22 cellular contexts compared by ENCODE assay signal in the genomic region with DNA sequence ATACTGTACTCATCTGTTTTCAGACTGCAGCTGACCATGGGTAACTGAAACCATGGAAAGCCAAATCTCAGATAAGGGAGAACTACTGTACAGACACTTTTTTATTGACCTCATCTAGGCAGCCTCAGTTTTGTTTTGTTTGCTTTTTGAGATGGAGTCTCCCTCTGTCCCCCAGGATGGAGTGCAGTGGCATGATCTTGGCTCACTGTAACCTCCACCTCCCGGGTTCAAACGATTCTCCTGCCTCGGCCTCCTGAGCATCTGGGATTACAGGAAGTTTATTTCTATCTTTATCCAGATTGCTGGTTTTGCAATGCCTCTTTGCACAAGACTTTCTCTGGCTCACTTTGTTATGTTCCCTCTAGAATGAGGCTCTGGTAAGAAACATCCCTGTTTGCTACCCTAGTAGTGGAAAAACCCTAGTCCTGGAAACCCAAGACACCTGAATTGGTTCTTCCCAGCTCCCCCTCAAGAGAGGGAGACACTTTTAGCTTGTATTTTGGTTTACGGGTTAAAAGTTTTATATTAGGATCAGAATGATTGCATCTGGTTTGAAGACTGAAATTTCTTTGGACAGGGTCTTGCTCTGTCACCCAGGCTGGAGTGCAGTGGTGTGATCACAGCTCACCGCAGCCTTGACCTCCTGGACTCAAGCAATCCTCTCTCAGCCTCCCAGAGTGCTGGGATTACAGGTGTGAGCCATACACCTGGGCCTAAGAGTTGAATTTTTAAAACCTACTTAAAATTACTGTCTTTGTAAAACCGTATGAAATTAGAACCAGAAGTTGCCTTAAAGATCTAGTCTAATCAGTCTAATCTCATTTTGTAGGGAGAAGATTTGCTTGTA. TPM values are rescaled to one million over a fixed set of nuclear protein-coding genes. Genes with fewer than 3 reads are reported as not detected.
DNase-seq lines count a peak whose midpoint lies in the region; ATAC-seq, FAIRE-seq and TF ChIP-seq lines count a peak whose summit lies in the region.
"Had no signal": no experiment of that assay in that cellular context is flagged by ENCODE, and none has a peak within 500 bp of the region (broad histone marks: within the 10 kb centered on the region; RNA-seq: fewer than 3 reads in every experiment).

No MANE protein-coding gene starts in this region.

- no peak overlapping the region for H3K27ac ChIP-seq in small intestine (ENCODE audit: low read depth in 1 of 2, low read length in 1 of 2)

- no peak for DNase-seq in activated T-cell treated with anti-CD3 and anti-CD28 coated beads, Interleukin-2, amount 50 U/mL, for 24 hours
- no peak for DNase-seq in activated T-cell treated with anti-CD3 and anti-CD28 coated beads, Interleukin-2, amount 50 U/mL, for 48 hours
- no peak for DNase-seq in WTC11 (ENCODE audit: low spot score)
- DNase-seq in fibroblast of pulmonary artery (ENCODE audit: low read depth) = peak; percentile 31
- no peak for DNase-seq in stimulated activated naive B cell treated with anti-CD40 and anti-IgM and Interleukin-4, amounts not matched to agents 10 μg/mL and 1 μg/mL and 100 μg/mL, for 72 hours
- DNase-seq in small intestine = no peak
- no peak for DNase-seq in activated CD8-positive, alpha-beta T cell treated with anti-CD3 and anti-CD28 coated beads for 36 hours
- DNase-seq: 8988T, Caco-2, DMS153, GF-D8, GOT3, MM.1S, NCI-H1105 treated with DMSO at 0.1 percent for 48 hours, NCI-H1694, NCI-H524, NCI-H82, OCI-M1, Right ventricle myocardium superior had no signal

- peaks cover 36% of the 10 kb centered on the region for H3K36me3 Mint-ChIP-seq in activated T-cell treated with anti-CD3 and anti-CD28 coated beads, Interleukin-2, amount 50 U/mL, for 24 hours (ENCODE audit: low read depth)
- H3K36me3 Mint-ChIP-seq in WTC11 = peaks cover 7% of the 10 kb centered on the region; the same call in 1 of the 2 replicates
- H3K36me3 Mint-ChIP-seq in stimulated activated naive B cell treated with anti-CD40 and anti-IgM and Interleukin-4, amounts not matched to agents 10 μg/mL and 1 μg/mL and 100 μg/mL, for 72 hours = peaks cover 7 to 13% of the 10 kb centered on the region in 2 donors
- peaks cover 3% of the 10 kb centered on the region for H3K36me3 Mint-ChIP-seq in activated CD8-positive, alpha-beta T cell treated with anti-CD3 and anti-CD28 coated beads for 36 hours (ENCODE audit: low read depth)

- H3K4me1 ChIP-seq in small intestine (ENCODE audit: control insufficient read depth in 2 of 2, insufficient read depth in 1 of 2, low read depth in 1 of 2, low read length in 1 of 2) = no peaks in the 10 kb centered on the region

- intact Hi-C loops in activated CD8-positive, alpha-beta T cell treated with anti-CD3 and anti-CD28 coated beads for 36 hours (cut with micrococcal nuclease) = no loop called here

- no peak overlapping the region for H3K4me3 Mint-ChIP-seq in activated T-cell treated with anti-CD3 and anti-CD28 coated beads, Interleukin-2, amount 50 U/mL, for 24 hours
- no peak overlapping the region for H3K4me3 Mint-ChIP-seq in WTC11
- H3K4me3 Mint-ChIP-seq in stimulated activated naive B cell treated with anti-CD40 and anti-IgM and Interleukin-4, amounts not matched to agents 10 μg/mL and 1 μg/mL and 100 μg/mL, for 72 hours = no peak overlapping the region
- no peak overlapping the region for H3K4me3 Mint-ChIP-seq in activated CD8-positive, alpha-beta T cell treated with anti-CD3 and anti-CD28 coated beads for 36 hours
- H3K4me3 Mint-ChIP-seq: B cell had no signal

- H3K9me3 Mint-ChIP-seq in activated T-cell treated with anti-CD3 and anti-CD28 coated beads, Interleukin-2, amount 50 U/mL, for 24 hours = no peaks in the 10 kb centered on the region
- peaks cover 4% of the 10 kb centered on the region for H3K9me3 Mint-ChIP-seq in WTC11
- no peaks in the 10 kb centered on the region for H3K9me3 Mint-ChIP-seq in stimulated activated naive B cell treated with anti-CD40 and anti-IgM and Interleukin-4, amounts not matched to agents 10 μg/mL and 1 μg/mL and 100 μg/mL, for 72 hours
- H3K9me3 Mint-ChIP-seq in activated CD8-positive, alpha-beta T cell treated with anti-CD3 and anti-CD28 coated beads for 36 hours = no peaks in the 10 kb centered on the region

- H3K27me3 Mint-ChIP-seq in activated T-cell treated with anti-CD3 and anti-CD28 coated beads, Interleukin-2, amount 50 U/mL, for 24 hours = no peaks in the 10 kb centered on the region
- H3K27me3 Mint-ChIP-seq in WTC11 (ENCODE audit: low read depth) = no peaks in the 10 kb centered on the region
- H3K27me3 Mint-ChIP-seq in stimulated activated naive B cell treated with anti-CD40 and anti-IgM and Interleukin-4, amounts not matched to agents 10 μg/mL and 1 μg/mL and 100 μg/mL, for 72 hours = no peaks in the 10 kb centered on the region
- no peaks in the 10 kb centered on the region for H3K27me3 Mint-ChIP-seq in activated CD8-positive, alpha-beta T cell treated with anti-CD3 and anti-CD28 coated beads for 36 hours
- H3K27me3 Mint-ChIP-seq: B cell had no signal

- H3K36me3 ChIP-seq in small intestine (ENCODE audit: control insufficient read depth in 2 of 2, insufficient read depth in 2 of 2, low read length in 2 of 2) = no peaks in the 10 kb centered on the region

- FAIRE-seq in small intestine (lab: Jason Lieb, UNC) = no peak

- POLR2A ChIA-PET in WTC11 (lab: Charles Lee) = no interaction called here
- POLR2A ChIA-PET in activated CD8-positive, alpha-beta T cell treated with anti-CD3 and anti-CD28 coated beads for 36 hours (lab: Charles Lee) = interaction anchor here (0.6 to 0.7 kb wide), 2 partner anchors 71 to 458 kb away, joined by 3 read pairs; no protein-coding TSS in a partner anchor

- ATAC-seq in WTC11 (no peak), HG03442 (IDR thresholded peaks at IDR 0.05; ENCODE audit: unreplicated experiment) (no peak)
- ATAC-seq in stimulated activated naive B cell treated with anti-CD40 and anti-IgM and Interleukin-4, amounts not matched to agents 10 μg/mL and 1 μg/mL and 100 μg/mL, for 72 hours (replicated peaks) = no peak
- no peak for ATAC-seq in activated CD8-positive, alpha-beta T cell treated with anti-CD3 and anti-CD28 coated beads for 36 hours
- ATAC-seq: HCT116 had no signal

- peaks cover 11% of the 10 kb centered on the region for H3K4me1 Mint-ChIP-seq in activated T-cell treated with anti-CD3 and anti-CD28 coated beads, Interleukin-2, amount 50 U/mL, for 24 hours (ENCODE audit: low read depth)
- no peaks in the 10 kb centered on the region for H3K4me1 Mint-ChIP-seq in WTC11
- H3K4me1 Mint-ChIP-seq in stimulated activated naive B cell treated with anti-CD40 and anti-IgM and Interleukin-4, amounts not matched to agents 10 μg/mL and 1 μg/mL and 100 μg/mL, for 72 hours = no peaks in the 10 kb centered on the region
- H3K4me1 Mint-ChIP-seq in activated CD8-positive, alpha-beta T cell treated with anti-CD3 and anti-CD28 coated beads for 36 hours (ENCODE audit: low read depth) = peaks cover 2% of the 10 kb centered on the region
- H3K4me1 Mint-ChIP-seq: B cell had no signal

- no peak for TF ChIP-seq CTCF in WTC11 (IDR thresholded peaks at IDR 0.05)
- TF ChIP-seq CTCF in fibroblast of pulmonary artery (IDR thresholded peaks at IDR 0.05; ENCODE audit: low read length, missing control alignments) = no peak
- no peak for TF ChIP-seq CTCF in activated CD8-positive, alpha-beta T cell treated with anti-CD3 and anti-CD28 coated beads for 36 hours (IDR thresholded peaks at IDR 0.05)

- no peaks in the 10 kb centered on the region for H3K9me3 ChIP-seq in small intestine (ENCODE audit: control insufficient read depth, low read depth)
- H3K9me3 ChIP-seq: Caco-2 had no signal

- CTCF ChIA-PET in WTC11 (lab: Charles Lee) = interaction anchor here (1.4 to 1.7 kb wide), 2 partner anchors 55 kb away, joined by 4 to 5 read pairs; partner anchors contain the start of gene PSMD11
- CTCF ChIA-PET in activated CD8-positive, alpha-beta T cell treated with anti-CD3 and anti-CD28 coated beads for 36 hours (lab: Charles Lee) = no interaction called here

- WGBS in small intestine, 3 donors = 90 to 93% (median 91%) methylated on average over 6 of the region's 6 CpGs

- H3K4me3 ChIP-seq in fibroblast of pulmonary artery (replicated peaks; ENCODE audit: low read depth, low read length) = no peak overlapping the region
- no peak overlapping the region for H3K4me3 ChIP-seq in small intestine (ENCODE audit: low read depth in 1 of 2, low read length in 2 of 2)

- peak overlapping the region; percentile 47 for H3K27ac Mint-ChIP-seq in activated T-cell treated with anti-CD3 and anti-CD28 coated beads, Interleukin-2, amount 50 U/mL, for 24 hours
- peak overlapping the region; percentile 22; the same call in 1 of the 2 replicates for H3K27ac Mint-ChIP-seq in WTC11
- peak overlapping the region; percentile 14 for H3K27ac Mint-ChIP-seq in stimulated activated naive B cell treated with anti-CD40 and anti-IgM and Interleukin-4, amounts not matched to agents 10 μg/mL and 1 μg/mL and 100 μg/mL, for 72 hours
- no peak overlapping the region for H3K27ac Mint-ChIP-seq in activated CD8-positive, alpha-beta T cell treated with anti-CD3 and anti-CD28 coated beads for 36 hours
- H3K27ac Mint-ChIP-seq: B cell had no signal

- H3K27me3 ChIP-seq in small intestine (ENCODE audit: control insufficient read depth in 2 of 2, insufficient read depth in 2 of 2, low read length in 2 of 2) = no peaks in the 10 kb centered on the region

TF ChIP-seq in WTC11, 78 proteins besides CTCF, POLR2A, EP300 and RAD21 (continues in another document):
- no peak for TF ChIP-seq GRHL2 (CRISPR knock-in tag; IDR thresholded peaks at IDR 0.05; ENCODE audit: insufficient replicate concordance, severe bottlenecking)
- TF ChIP-seq, protein P1, sequence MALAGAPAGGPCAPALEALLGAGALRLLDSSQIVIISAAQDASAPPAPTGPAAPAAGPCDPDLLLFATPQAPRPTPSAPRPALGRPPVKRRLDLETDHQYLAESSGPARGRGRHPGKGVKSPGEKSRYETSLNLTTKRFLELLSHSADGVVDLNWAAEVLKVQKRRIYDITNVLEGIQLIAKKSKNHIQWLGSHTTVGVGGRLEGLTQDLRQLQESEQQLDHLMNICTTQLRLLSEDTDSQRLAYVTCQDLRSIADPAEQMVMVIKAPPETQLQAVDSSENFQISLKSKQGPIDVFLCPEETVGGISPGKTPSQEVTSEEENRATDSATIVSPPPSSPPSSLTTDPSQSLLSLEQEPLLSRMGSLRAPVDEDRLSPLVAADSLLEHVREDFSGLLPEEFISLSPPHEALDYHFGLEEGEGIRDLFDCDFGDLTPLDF (CRISPR knock-in tag; IDR thresholded peaks at IDR 0.05) = no peak

RNA-seq across cellular contexts. Expression of gene ZNF207, which starts 38.9 kb away (rescaled TPM):
- 188 to 223 TPM (median 201 TPM) in 3 replicates for total RNA-seq in WTC11 (2021)
- polyA plus RNA-seq in small intestine = 10 to 100 TPM; 50.8 to 71.6 (median 56.7) TPM
- 100 to 1,000 TPM; 189 to 201 TPM for total RNA-seq in activated CD8-positive, alpha-beta T cell treated with anti-CD3 and anti-CD28 coated beads for 36 hours

RNA-seq across cellular contexts. Expression of gene C17orf75, which starts 46.9 kb away (rescaled TPM):
- 35.5 to 49.4 TPM (median 35.5 TPM) in 3 replicates for total RNA-seq in WTC11 (2021)
- 10 to 100 TPM in 1 of 3 donors, 1 to 10 TPM in 2; 9.6 to 13.7 (median 10.0) TPM for polyA plus RNA-seq in small intestine
- 10 to 100 TPM; 30.8 to 32.7 TPM for total RNA-seq in activated CD8-positive, alpha-beta T cell treated with anti-CD3 and anti-CD28 coated beads for 36 hours

RNA-seq across cellular contexts. Expression of gene PSMD11, which starts 55.5 kb away (rescaled TPM):
- total RNA-seq in WTC11 (2021) = 133 to 155 TPM (median 146 TPM) in 3 replicates
- polyA plus RNA-seq in small intestine = 10 to 100 TPM; 39.4 to 46.0 (median 42.0) TPM
- 100 to 1,000 TPM; 119 to 130 TPM for total RNA-seq in activated CD8-positive, alpha-beta T cell treated with anti-CD3 and anti-CD28 coated beads for 36 hours
